In the genomic region with DNA sequence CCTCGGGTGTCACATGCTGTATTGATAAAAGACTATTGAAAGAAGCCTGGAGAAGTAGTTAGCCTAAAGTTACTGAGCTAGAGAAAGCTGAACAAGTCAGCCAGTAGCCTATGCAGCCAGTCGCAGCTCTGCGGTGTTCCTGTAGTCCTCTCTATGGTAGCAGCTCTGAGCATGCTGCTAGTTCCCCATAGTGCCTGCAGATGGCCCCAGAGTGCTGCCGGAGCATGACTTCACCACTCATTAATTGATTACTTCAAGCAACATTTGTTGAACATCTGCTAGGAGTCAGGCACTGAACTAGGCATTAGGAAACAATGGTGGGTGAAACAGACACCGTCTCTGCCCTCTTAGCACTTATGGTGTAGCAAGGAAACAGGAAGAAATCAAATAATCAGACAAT, we compare ENCODE assay signal across 8 cellular contexts.
DNase-seq lines count a peak whose midpoint lies in the region; ATAC-seq and TF ChIP-seq lines count a peak whose summit lies in the region.

No MANE protein-coding gene starts in this region.

- no peaks in the 10 kb centered on the region for H3K27me3 Mint-ChIP-seq in progenitor cell of endocrine pancreas

- H3K9me3 Mint-ChIP-seq in progenitor cell of endocrine pancreas (ENCODE audit: low read depth), result no peaks in the 10 kb centered on the region

- no peaks in the 10 kb centered on the region for H3K36me3 Mint-ChIP-seq in progenitor cell of endocrine pancreas (ENCODE audit: insufficient read depth)

- no peak for ATAC-seq in GM21526 (IDR thresholded peaks at IDR 0.05; ENCODE audit: low FRiP score, unreplicated experiment)
- ATAC-seq in GM18517 (IDR thresholded peaks at IDR 0.05; ENCODE audit: unreplicated experiment), result no peak

- H3K4me1 Mint-ChIP-seq in progenitor cell of endocrine pancreas (ENCODE audit: low read depth), result no peaks in the 10 kb centered on the region

- H3K4me3 ChIP-seq in choroid plexus epithelial cell (ENCODE audit: low read depth, low read length), result no peak overlapping the region

- H3K4me3 Mint-ChIP-seq in progenitor cell of endocrine pancreas (ENCODE audit: low read depth), result no peak overlapping the region

- DNase-seq in DMS53 treated with DMSO at 0.1 percent for 48 hours (lab: John Stamatoyannopoulos, UW; ENCODE audit: unreplicated experiment) (peak; percentile 0), GM20000 (ENCODE audit: low spot score) (peak; percentile 28), NCI-H146 treated with DMSO at 0.1 percent for 48 hours (lab: John Stamatoyannopoulos, UW; ENCODE audit: unreplicated experiment) (peak; percentile 30), choroid plexus epithelial cell (ENCODE audit: low read depth) (peak; percentile 1), progenitor cell of endocrine pancreas (ENCODE audit: low spot score, unreplicated experiment) (peak; percentile 37), GM03348 (ENCODE audit: low spot score) (no peak)

- TF ChIP-seq CTCF in GM20000 (IDR thresholded peaks at IDR 0.05; ENCODE audit: extremely low read depth, missing control alignments) (peak; percentile 24), choroid plexus epithelial cell (conservative IDR thresholded peaks at IDR 0.05; ENCODE audit: low read depth, low read length) (peak; percentile 9), progenitor cell of endocrine pancreas (IDR thresholded peaks at IDR 0.05; ENCODE audit: unreplicated experiment) (peak; percentile 82)

- peak overlapping the region; percentile 37 for H3K27ac Mint-ChIP-seq in progenitor cell of endocrine pancreas

Comparison
In these comparisons a context has a peak if more than half of its experiments do, and no peak if none do; other contexts are left out.
1. CTCF ChIP-seq: peak in every context shown above with its lines; median percentile 82 in progenitor cell of endocrine pancreas; 24 in GM20000; 9 in choroid plexus epithelial cell.